17 cellular contexts compared by ENCODE assay signal in genomic region chr15:50933353-50933752, GRCh38.
"Had no signal": no experiment of that assay in that cellular context is flagged by ENCODE, and none has a peak within 500 bp of the region (broad histone marks: within the 10 kb centered on the region; RNA-seq: fewer than 3 reads in every experiment).

No MANE protein-coding gene starts in this region.

- H3K27me3 ChIP-seq: adrenal gland, breast epithelium, stomach had no signal

- H3K9me3 ChIP-seq: breast epithelium, stomach had no signal

- H3K4me1 ChIP-seq: adrenal gland, breast epithelium, stomach had no signal

- H3K27ac Mint-ChIP-seq: nephron progenitor cell, type B pancreatic cell had no signal

- H3K27ac ChIP-seq: adrenal gland, breast epithelium, coronary artery, stomach, WERI-Rb-1 had no signal

- H3K4me1 Mint-ChIP-seq: nephron progenitor cell had no signal

- H3K4me3 ChIP-seq: adrenal gland, breast epithelium, coronary artery, lung, smooth muscle cell, stomach had no signal

- H3K4me3 Mint-ChIP-seq: nephron progenitor cell, type B pancreatic cell had no signal

- ATAC-seq: activated naive CD4-positive, alpha-beta T cell treated with anti-CD3 and anti-CD28 coated beads, Interleukin-2, amount 50 U/mL, for 72 hours; sciatic nerve had no signal

- DNase-seq: activated CD4-positive, alpha-beta T cell treated with anti-CD3 and anti-CD28 coated beads for 1 hour; activated gamma-delta T cell treated with Interleukin-2 at 50 U/mL for 16 hours; adrenal gland; erythroblast; foreskin melanocyte; nephron progenitor cell; nucleus accumbens; stimulated activated CD4-positive, alpha-beta T cell treated with anti-CD3 and anti-CD28 coated beads, Interleukin-4, amount 100 ng/mL, for 1 hour; stomach; WERI-Rb-1 had no signal

- H3K4me2 ChIP-seq: smooth muscle cell had no signal

- H3K36me3 ChIP-seq: breast epithelium had no signal

- H3K27me3 Mint-ChIP-seq: type B pancreatic cell had no signal
